In the genomic region with DNA sequence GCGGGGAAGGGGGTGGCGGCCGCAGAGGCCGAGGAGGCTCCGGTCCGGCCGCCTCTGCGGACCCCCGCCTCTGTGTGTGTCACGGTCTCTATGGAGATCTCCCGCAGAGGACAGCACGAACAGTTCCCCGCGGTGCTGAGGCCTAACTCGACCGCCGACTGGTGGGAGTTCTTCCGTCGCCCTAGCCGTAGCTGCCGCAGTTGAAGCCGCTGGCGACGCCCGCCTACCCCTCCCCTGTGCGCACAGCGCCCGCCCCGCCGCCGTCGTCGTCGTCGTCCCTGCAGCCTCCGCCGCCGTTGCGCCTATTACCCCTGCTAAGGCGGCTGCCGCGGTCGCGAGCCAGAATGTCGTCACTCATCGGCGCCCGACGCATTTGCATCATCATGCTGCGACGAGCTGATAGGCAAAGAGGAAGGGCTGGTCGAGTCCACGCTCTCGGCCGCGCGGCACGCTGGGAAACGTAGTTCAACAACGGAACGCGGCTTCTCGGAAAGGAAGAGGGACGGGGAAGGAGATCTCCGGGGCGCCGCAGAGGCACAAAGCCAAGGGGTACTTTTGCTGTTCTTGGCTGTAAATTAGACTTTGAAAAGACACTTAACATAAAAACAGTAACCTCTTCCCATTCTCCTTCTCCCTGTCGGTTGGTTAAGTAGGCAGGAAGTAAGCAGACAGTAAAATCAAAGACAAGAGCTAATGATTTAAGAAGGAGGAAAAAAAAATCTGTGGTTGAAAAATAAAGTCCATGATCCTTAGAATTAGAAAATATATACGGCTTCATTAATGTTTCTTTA, we compare ENCODE assay signal across 1 cellular context.
A peak's percentile ranks its signal among the peaks of the same experiment; 100 is the strongest.
TF ChIP-seq lines count a peak whose summit lies in the region.

A gene (minus strand): TSS at position 346 of the 791 bp plus-strand sequence. CDS start 538 bp downstream, outside the sequence.

TF ChIP-seq in WTC11, 78 proteins besides CTCF, POLR2A, EP300 and RAD21 (continued from another document and continues in another):
- TF ChIP-seq NFYB (CRISPR knock-in tag; conservative IDR thresholded peaks at IDR 0.05; ENCODE audit: low read depth), result no peak
- TF ChIP-seq, protein P1, sequence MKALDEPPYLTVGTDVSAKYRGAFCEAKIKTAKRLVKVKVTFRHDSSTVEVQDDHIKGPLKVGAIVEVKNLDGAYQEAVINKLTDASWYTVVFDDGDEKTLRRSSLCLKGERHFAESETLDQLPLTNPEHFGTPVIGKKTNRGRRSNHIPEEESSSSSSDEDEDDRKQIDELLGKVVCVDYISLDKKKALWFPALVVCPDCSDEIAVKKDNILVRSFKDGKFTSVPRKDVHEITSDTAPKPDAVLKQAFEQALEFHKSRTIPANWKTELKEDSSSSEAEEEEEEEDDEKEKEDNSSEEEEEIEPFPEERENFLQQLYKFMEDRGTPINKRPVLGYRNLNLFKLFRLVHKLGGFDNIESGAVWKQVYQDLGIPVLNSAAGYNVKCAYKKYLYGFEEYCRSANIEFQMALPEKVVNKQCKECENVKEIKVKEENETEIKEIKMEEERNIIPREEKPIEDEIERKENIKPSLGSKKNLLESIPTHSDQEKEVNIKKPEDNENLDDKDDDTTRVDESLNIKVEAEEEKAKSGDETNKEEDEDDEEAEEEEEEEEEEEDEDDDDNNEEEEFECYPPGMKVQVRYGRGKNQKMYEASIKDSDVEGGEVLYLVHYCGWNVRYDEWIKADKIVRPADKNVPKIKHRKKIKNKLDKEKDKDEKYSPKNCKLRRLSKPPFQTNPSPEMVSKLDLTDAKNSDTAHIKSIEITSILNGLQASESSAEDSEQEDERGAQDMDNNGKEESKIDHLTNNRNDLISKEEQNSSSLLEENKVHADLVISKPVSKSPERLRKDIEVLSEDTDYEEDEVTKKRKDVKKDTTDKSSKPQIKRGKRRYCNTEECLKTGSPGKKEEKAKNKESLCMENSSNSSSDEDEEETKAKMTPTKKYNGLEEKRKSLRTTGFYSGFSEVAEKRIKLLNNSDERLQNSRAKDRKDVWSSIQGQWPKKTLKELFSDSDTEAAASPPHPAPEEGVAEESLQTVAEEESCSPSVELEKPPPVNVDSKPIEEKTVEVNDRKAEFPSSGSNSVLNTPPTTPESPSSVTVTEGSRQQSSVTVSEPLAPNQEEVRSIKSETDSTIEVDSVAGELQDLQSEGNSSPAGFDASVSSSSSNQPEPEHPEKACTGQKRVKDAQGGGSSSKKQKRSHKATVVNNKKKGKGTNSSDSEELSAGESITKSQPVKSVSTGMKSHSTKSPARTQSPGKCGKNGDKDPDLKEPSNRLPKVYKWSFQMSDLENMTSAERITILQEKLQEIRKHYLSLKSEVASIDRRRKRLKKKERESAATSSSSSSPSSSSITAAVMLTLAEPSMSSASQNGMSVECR (CRISPR knock-in tag; IDR thresholded peaks at IDR 0.05; ENCODE audit: borderline replicate concordance), result peak; percentile 68; the same call in 1 of the 2 replicates
- TF ChIP-seq ZNF138 (CRISPR knock-in tag; conservative IDR thresholded peaks at IDR 0.05), result no peak
- TF ChIP-seq ZNF219 (CRISPR knock-in tag; IDR thresholded peaks at IDR 0.05; ENCODE audit: borderline replicate concordance), result no peak
- TF ChIP-seq, protein P2, sequence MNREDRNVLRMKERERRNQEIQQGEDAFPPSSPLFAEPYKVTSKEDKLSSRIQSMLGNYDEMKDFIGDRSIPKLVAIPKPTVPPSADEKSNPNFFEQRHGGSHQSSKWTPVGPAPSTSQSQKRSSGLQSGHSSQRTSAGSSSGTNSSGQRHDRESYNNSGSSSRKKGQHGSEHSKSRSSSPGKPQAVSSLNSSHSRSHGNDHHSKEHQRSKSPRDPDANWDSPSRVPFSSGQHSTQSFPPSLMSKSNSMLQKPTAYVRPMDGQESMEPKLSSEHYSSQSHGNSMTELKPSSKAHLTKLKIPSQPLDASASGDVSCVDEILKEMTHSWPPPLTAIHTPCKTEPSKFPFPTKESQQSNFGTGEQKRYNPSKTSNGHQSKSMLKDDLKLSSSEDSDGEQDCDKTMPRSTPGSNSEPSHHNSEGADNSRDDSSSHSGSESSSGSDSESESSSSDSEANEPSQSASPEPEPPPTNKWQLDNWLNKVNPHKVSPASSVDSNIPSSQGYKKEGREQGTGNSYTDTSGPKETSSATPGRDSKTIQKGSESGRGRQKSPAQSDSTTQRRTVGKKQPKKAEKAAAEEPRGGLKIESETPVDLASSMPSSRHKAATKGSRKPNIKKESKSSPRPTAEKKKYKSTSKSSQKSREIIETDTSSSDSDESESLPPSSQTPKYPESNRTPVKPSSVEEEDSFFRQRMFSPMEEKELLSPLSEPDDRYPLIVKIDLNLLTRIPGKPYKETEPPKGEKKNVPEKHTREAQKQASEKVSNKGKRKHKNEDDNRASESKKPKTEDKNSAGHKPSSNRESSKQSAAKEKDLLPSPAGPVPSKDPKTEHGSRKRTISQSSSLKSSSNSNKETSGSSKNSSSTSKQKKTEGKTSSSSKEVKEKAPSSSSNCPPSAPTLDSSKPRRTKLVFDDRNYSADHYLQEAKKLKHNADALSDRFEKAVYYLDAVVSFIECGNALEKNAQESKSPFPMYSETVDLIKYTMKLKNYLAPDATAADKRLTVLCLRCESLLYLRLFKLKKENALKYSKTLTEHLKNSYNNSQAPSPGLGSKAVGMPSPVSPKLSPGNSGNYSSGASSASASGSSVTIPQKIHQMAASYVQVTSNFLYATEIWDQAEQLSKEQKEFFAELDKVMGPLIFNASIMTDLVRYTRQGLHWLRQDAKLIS (CRISPR knock-in tag; IDR thresholded peaks at IDR 0.05; ENCODE audit: borderline replicate concordance), result no peak; the same call in 1 of the 2 replicates
- TF ChIP-seq, protein P3, sequence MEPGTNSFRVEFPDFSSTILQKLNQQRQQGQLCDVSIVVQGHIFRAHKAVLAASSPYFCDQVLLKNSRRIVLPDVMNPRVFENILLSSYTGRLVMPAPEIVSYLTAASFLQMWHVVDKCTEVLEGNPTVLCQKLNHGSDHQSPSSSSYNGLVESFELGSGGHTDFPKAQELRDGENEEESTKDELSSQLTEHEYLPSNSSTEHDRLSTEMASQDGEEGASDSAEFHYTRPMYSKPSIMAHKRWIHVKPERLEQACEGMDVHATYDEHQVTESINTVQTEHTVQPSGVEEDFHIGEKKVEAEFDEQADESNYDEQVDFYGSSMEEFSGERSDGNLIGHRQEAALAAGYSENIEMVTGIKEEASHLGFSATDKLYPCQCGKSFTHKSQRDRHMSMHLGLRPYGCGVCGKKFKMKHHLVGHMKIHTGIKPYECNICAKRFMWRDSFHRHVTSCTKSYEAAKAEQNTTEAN (CRISPR knock-in tag; IDR thresholded peaks at IDR 0.05), result no peak
- peak; percentile 80; the same call in 1 of the 2 replicates for TF ChIP-seq SMAD3 (CRISPR knock-in tag; IDR thresholded peaks at IDR 0.05; ENCODE audit: borderline replicate concordance)
- TF ChIP-seq MXD4 (CRISPR knock-in tag; IDR thresholded peaks at IDR 0.05; ENCODE audit: borderline replicate concordance), result no peak
- TF ChIP-seq RELA (CRISPR knock-in tag; IDR thresholded peaks at IDR 0.05; ENCODE audit: borderline replicate concordance), result no peak
- TF ChIP-seq FOXP1 (CRISPR knock-in tag; IDR thresholded peaks at IDR 0.05; ENCODE audit: borderline replicate concordance), result no peak; the same call in 1 of the 2 replicates
- no peak for TF ChIP-seq NR2C2 (CRISPR knock-in tag; IDR thresholded peaks at IDR 0.05)
- TF ChIP-seq, protein P4, sequence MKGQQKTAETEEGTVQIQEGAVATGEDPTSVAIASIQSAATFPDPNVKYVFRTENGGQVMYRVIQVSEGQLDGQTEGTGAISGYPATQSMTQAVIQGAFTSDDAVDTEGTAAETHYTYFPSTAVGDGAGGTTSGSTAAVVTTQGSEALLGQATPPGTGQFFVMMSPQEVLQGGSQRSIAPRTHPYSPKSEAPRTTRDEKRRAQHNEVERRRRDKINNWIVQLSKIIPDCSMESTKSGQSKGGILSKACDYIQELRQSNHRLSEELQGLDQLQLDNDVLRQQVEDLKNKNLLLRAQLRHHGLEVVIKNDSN (CRISPR knock-in tag; IDR thresholded peaks at IDR 0.05), result peak; percentile 24; the same call in 1 of the 2 replicates
- TF ChIP-seq RORB (CRISPR knock-in tag; IDR thresholded peaks at IDR 0.05), result no peak
- no peak for TF ChIP-seq IRF2 (CRISPR knock-in tag; IDR thresholded peaks at IDR 0.05; ENCODE audit: borderline replicate concordance, low read depth)
- no peak for TF ChIP-seq JUN (CRISPR knock-in tag; IDR thresholded peaks at IDR 0.05)
- TF ChIP-seq, protein P5, sequence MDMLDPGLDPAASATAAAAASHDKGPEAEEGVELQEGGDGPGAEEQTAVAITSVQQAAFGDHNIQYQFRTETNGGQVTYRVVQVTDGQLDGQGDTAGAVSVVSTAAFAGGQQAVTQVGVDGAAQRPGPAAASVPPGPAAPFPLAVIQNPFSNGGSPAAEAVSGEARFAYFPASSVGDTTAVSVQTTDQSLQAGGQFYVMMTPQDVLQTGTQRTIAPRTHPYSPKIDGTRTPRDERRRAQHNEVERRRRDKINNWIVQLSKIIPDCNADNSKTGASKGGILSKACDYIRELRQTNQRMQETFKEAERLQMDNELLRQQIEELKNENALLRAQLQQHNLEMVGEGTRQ (CRISPR knock-in tag; IDR thresholded peaks at IDR 0.05), result no peak
- peak; percentile 96; the same call in 1 of the 2 replicates for TF ChIP-seq ZNF232 (CRISPR knock-in tag; IDR thresholded peaks at IDR 0.05)
- no peak for TF ChIP-seq ZNF317 (CRISPR knock-in tag; IDR thresholded peaks at IDR 0.05; ENCODE audit: borderline replicate concordance, low read depth)
- TF ChIP-seq NFE2L1 (CRISPR knock-in tag; IDR thresholded peaks at IDR 0.05), result no peak
- TF ChIP-seq, protein P6, sequence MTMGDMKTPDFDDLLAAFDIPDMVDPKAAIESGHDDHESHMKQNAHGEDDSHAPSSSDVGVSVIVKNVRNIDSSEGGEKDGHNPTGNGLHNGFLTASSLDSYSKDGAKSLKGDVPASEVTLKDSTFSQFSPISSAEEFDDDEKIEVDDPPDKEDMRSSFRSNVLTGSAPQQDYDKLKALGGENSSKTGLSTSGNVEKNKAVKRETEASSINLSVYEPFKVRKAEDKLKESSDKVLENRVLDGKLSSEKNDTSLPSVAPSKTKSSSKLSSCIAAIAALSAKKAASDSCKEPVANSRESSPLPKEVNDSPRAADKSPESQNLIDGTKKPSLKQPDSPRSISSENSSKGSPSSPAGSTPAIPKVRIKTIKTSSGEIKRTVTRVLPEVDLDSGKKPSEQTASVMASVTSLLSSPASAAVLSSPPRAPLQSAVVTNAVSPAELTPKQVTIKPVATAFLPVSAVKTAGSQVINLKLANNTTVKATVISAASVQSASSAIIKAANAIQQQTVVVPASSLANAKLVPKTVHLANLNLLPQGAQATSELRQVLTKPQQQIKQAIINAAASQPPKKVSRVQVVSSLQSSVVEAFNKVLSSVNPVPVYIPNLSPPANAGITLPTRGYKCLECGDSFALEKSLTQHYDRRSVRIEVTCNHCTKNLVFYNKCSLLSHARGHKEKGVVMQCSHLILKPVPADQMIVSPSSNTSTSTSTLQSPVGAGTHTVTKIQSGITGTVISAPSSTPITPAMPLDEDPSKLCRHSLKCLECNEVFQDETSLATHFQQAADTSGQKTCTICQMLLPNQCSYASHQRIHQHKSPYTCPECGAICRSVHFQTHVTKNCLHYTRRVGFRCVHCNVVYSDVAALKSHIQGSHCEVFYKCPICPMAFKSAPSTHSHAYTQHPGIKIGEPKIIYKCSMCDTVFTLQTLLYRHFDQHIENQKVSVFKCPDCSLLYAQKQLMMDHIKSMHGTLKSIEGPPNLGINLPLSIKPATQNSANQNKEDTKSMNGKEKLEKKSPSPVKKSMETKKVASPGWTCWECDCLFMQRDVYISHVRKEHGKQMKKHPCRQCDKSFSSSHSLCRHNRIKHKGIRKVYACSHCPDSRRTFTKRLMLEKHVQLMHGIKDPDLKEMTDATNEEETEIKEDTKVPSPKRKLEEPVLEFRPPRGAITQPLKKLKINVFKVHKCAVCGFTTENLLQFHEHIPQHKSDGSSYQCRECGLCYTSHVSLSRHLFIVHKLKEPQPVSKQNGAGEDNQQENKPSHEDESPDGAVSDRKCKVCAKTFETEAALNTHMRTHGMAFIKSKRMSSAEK (CRISPR knock-in tag; IDR thresholded peaks at IDR 0.05; ENCODE audit: borderline replicate concordance), result no peak
- TF ChIP-seq PRRX2 (CRISPR knock-in tag; IDR thresholded peaks at IDR 0.05), result no peak
- TF ChIP-seq ETV6 (CRISPR knock-in tag; IDR thresholded peaks at IDR 0.05), result no peak; the same call in 1 of the 2 replicates
- TF ChIP-seq NR1H2 (CRISPR knock-in tag; IDR thresholded peaks at IDR 0.05), result no peak
- no peak for TF ChIP-seq NFATC4 (CRISPR knock-in tag; IDR thresholded peaks at IDR 0.05)
- TF ChIP-seq, protein P7, sequence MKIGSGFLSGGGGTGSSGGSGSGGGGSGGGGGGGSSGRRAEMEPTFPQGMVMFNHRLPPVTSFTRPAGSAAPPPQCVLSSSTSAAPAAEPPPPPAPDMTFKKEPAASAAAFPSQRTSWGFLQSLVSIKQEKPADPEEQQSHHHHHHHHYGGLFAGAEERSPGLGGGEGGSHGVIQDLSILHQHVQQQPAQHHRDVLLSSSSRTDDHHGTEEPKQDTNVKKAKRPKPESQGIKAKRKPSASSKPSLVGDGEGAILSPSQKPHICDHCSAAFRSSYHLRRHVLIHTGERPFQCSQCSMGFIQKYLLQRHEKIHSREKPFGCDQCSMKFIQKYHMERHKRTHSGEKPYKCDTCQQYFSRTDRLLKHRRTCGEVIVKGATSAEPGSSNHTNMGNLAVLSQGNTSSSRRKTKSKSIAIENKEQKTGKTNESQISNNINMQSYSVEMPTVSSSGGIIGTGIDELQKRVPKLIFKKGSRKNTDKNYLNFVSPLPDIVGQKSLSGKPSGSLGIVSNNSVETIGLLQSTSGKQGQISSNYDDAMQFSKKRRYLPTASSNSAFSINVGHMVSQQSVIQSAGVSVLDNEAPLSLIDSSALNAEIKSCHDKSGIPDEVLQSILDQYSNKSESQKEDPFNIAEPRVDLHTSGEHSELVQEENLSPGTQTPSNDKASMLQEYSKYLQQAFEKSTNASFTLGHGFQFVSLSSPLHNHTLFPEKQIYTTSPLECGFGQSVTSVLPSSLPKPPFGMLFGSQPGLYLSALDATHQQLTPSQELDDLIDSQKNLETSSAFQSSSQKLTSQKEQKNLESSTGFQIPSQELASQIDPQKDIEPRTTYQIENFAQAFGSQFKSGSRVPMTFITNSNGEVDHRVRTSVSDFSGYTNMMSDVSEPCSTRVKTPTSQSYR (CRISPR knock-in tag; IDR thresholded peaks at IDR 0.05), result peak; percentile 43; the same call in 1 of the 2 replicates
- TF ChIP-seq ZNF396 (CRISPR knock-in tag; IDR thresholded peaks at IDR 0.05; ENCODE audit: borderline replicate concordance), result no peak
- TF ChIP-seq, protein P8, sequence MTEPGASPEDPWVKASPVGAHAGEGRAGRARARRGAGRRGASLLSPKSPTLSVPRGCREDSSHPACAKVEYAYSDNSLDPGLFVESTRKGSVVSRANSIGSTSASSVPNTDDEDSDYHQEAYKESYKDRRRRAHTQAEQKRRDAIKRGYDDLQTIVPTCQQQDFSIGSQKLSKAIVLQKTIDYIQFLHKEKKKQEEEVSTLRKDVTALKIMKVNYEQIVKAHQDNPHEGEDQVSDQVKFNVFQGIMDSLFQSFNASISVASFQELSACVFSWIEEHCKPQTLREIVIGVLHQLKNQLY (CRISPR knock-in tag; IDR thresholded peaks at IDR 0.05), result no peak
- no peak for TF ChIP-seq HMGA2 (CRISPR knock-in tag; IDR thresholded peaks at IDR 0.05)
- peak; percentile 92; the same call in 1 of the 2 replicates for TF ChIP-seq TEAD1 (CRISPR knock-in tag; IDR thresholded peaks at IDR 0.05)
- peak; percentile 100 for TF ChIP-seq CREM (CRISPR knock-in tag; IDR thresholded peaks at IDR 0.05)
